ENCODE assay signal across 8 cellular contexts in the genomic region with DNA sequence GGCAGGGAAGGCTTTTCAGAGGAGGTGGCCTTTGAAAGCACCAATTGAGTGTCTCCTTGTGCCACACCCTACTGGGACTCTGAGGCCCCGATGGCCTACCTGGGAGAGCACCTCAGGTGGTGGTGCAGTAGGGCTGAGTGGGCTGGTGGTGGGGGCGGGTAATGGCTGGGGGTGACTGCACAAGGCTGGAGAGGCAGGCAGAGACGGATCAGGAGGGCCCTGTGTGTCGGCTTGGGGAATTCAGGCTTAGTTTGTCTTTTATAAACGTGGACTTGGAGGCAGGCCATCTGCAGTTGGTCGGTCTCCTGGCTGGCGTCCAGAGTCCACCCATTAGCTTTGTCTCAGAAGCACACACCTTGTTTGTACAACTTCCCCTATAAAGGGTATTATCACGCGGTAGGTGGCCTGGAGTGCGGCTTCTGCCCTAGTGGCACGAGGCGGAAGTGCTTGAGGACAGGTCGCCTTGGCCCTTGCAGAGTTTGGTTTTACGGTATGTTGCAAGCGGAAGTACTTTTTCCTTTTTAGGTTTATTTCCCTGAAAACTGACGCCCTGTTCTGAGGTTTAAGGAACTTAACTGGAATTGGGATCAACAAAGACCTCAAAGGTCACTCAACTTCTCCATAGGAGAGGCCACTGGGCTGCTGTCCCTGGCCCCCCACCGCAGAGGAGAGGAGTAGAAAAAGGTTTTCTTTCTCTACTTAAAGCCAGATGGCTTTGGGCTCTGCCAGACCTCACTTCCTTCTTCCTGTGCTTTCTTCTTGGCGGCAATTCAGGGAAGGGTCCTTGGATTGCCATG. TPM values are rescaled to one million over a fixed set of nuclear protein-coding genes. Genes with fewer than 3 reads are reported as not detected.
A peak's percentile ranks its signal among the peaks of the same experiment; 100 is the strongest.
DNase-seq lines count a peak whose midpoint lies in the region; ATAC-seq and TF ChIP-seq lines count a peak whose summit lies in the region.

No MANE protein-coding gene starts in this region.

- H3K27me3 Mint-ChIP-seq in activated CD4-positive, alpha-beta T cell treated with anti-CD3 and anti-CD28 coated beads for 36 hours: no peaks in the 10 kb centered on the region
- no peaks in the 10 kb centered on the region for H3K27me3 Mint-ChIP-seq in activated T-helper 17 cell treated with anti-CD3 and anti-CD28 coated beads, Interleukin-2, amount 50 U/mL, for 72 hours
- H3K27me3 Mint-ChIP-seq in glutamatergic neuron (ENCODE audit: unreplicated experiment): no peaks in the 10 kb centered on the region

- POLR2A ChIA-PET in activated CD4-positive, alpha-beta T cell treated with anti-CD3 and anti-CD28 coated beads for 36 hours (lab: Charles Lee): no interaction called here

- H3K4me1 Mint-ChIP-seq in activated CD4-positive, alpha-beta T cell treated with anti-CD3 and anti-CD28 coated beads for 36 hours: peaks cover 67% of the 10 kb centered on the region
- peaks cover 48% of the 10 kb centered on the region for H3K4me1 Mint-ChIP-seq in activated T-helper 17 cell treated with anti-CD3 and anti-CD28 coated beads, Interleukin-2, amount 50 U/mL, for 72 hours
- peaks cover 20% of the 10 kb centered on the region for H3K4me1 Mint-ChIP-seq in glutamatergic neuron (ENCODE audit: low read depth, unreplicated experiment)

- peak; percentile 50 for ATAC-seq in activated CD4-positive, alpha-beta T cell treated with anti-CD3 and anti-CD28 coated beads for 36 hours
- ATAC-seq in HG03060 (IDR thresholded peaks at IDR 0.05; ENCODE audit: low read depth, unreplicated experiment) (peak; percentile 59), HG03025 (IDR thresholded peaks at IDR 0.05; ENCODE audit: low FRiP score, unreplicated experiment) (no peak)
- ATAC-seq in activated T-helper 17 cell treated with anti-CD3 and anti-CD28 coated beads, Interleukin-2, amount 50 U/mL, for 72 hours (replicated peaks): peak; percentile 29

- peak overlapping the region; percentile 53 for H3K4me3 Mint-ChIP-seq in activated CD4-positive, alpha-beta T cell treated with anti-CD3 and anti-CD28 coated beads for 36 hours
- peak overlapping the region; percentile 81 for H3K4me3 Mint-ChIP-seq in activated T-helper 17 cell treated with anti-CD3 and anti-CD28 coated beads, Interleukin-2, amount 50 U/mL, for 72 hours
- no peak overlapping the region for H3K4me3 Mint-ChIP-seq in glutamatergic neuron (ENCODE audit: unreplicated experiment)

- peak; percentile 76 for DNase-seq in activated CD4-positive, alpha-beta T cell treated with anti-CD3 and anti-CD28 coated beads for 36 hours
- DNase-seq in activated CD4-positive, alpha-beta T cell treated with anti-CD3 and anti-CD28 coated beads, Interleukin-2, amount 50 U/mL, for 4 hours: no peak
- peak; percentile 57 for DNase-seq in NCI-H2227 (lab: John Stamatoyannopoulos, UW; ENCODE audit: unreplicated experiment)
- DNase-seq in glutamatergic neuron: peak; percentile 59
- peak; percentile 95 for DNase-seq in posterior vena cava (ENCODE audit: low spot score)

- H3K36me3 Mint-ChIP-seq in activated CD4-positive, alpha-beta T cell treated with anti-CD3 and anti-CD28 coated beads for 36 hours (ENCODE audit: low read depth): peaks cover 8% of the 10 kb centered on the region
- H3K36me3 Mint-ChIP-seq in activated T-helper 17 cell treated with anti-CD3 and anti-CD28 coated beads, Interleukin-2, amount 50 U/mL, for 72 hours (ENCODE audit: low read depth): peaks cover 3% of the 10 kb centered on the region
- no peaks in the 10 kb centered on the region for H3K36me3 Mint-ChIP-seq in glutamatergic neuron (ENCODE audit: unreplicated experiment)

- intact Hi-C loops in activated CD4-positive, alpha-beta T cell treated with anti-CD3 and anti-CD28 coated beads for 36 hours (cut with DNase I, micrococcal nuclease): loop anchor here in 1 of 2 experiments (2.0 to 10.0 kb wide), 2 partner anchors 25 to 127 kb away; a partner anchor contains a TSS
- intact Hi-C loops in posterior vena cava (cut with DNase I): no loop called here

- peak; percentile 73 for TF ChIP-seq CTCF in glutamatergic neuron (IDR thresholded peaks at IDR 0.05; ENCODE audit: partially characterized antibody, unreplicated experiment)

- H3K9me3 Mint-ChIP-seq in activated CD4-positive, alpha-beta T cell treated with anti-CD3 and anti-CD28 coated beads for 36 hours (ENCODE audit: low read depth): no peaks in the 10 kb centered on the region
- no peaks in the 10 kb centered on the region for H3K9me3 Mint-ChIP-seq in activated T-helper 17 cell treated with anti-CD3 and anti-CD28 coated beads, Interleukin-2, amount 50 U/mL, for 72 hours
- H3K9me3 Mint-ChIP-seq in glutamatergic neuron (ENCODE audit: unreplicated experiment): peaks cover 5% of the 10 kb centered on the region

- H3K27ac Mint-ChIP-seq in activated CD4-positive, alpha-beta T cell treated with anti-CD3 and anti-CD28 coated beads for 36 hours: peak overlapping the region; percentile 95
- peak overlapping the region; percentile 92 for H3K27ac Mint-ChIP-seq in activated T-helper 17 cell treated with anti-CD3 and anti-CD28 coated beads, Interleukin-2, amount 50 U/mL, for 72 hours
- H3K27ac Mint-ChIP-seq in glutamatergic neuron (ENCODE audit: unreplicated experiment): peak overlapping the region; percentile 49

- CTCF ChIA-PET in activated CD4-positive, alpha-beta T cell treated with anti-CD3 and anti-CD28 coated beads for 36 hours (lab: Charles Lee): interaction anchor here (0.6 to 2.6 kb wide), 12 partner anchors 8 to 197 kb away, joined by 3 to 11 read pairs (median 5); no protein-coding TSS in a partner anchor

RNA-seq across cellular contexts. Expression of a gene that starts 8.0 kb away (rescaled TPM):
- total RNA-seq in activated CD4-positive, alpha-beta T cell treated with anti-CD3 and anti-CD28 coated beads for 36 hours: 10 to 100 TPM; 36.7 to 44.0 TPM
- total RNA-seq in activated T-helper 17 cell treated with anti-CD3 and anti-CD28 coated beads, Interleukin-2, amount 50 U/mL, for 72 hours: 10 to 100 TPM; 44.1 to 63.8 TPM
- total RNA-seq in glutamatergic neuron (ENCODE audit: unreplicated experiment) (82.2 TPM), posterior vena cava (10 to 100 TPM; 30.5 to 42.6 TPM)

Comparison
In these comparisons a context has a peak if more than half of its experiments do, and no peak if none do; other contexts are left out.
1. DNase-seq: peak in activated CD4-positive, alpha-beta T cell treated with anti-CD3 and anti-CD28 coated beads for 36 hours (single experiment), NCI-H2227 (single experiment), glutamatergic neuron (single experiment) and posterior vena cava (single experiment); none in activated CD4-positive, alpha-beta T cell treated with anti-CD3 and anti-CD28 coated beads, Interleukin-2, amount 50 U/mL, for 4 hours (0 of 2).
2. Peak in every context shown above with its lines, with median percentiles within 50 percentile points of each other: H3K27ac Mint-ChIP-seq.